ENCODE assay signal across 24 cellular contexts in genomic region chr4:40152642-40153041, GRCh38. TPM values are rescaled to one million over a fixed set of nuclear protein-coding genes. Genes with fewer than 3 reads are reported as not detected.
DNase-seq lines count a peak whose midpoint lies in the region; ATAC-seq, FAIRE-seq and TF ChIP-seq lines count a peak whose summit lies in the region.
"Had no signal": no experiment of that assay in that cellular context is flagged by ENCODE, and none has a peak within 500 bp of the region (broad histone marks: within the 10 kb centered on the region; RNA-seq: fewer than 3 reads in every experiment).

No MANE protein-coding gene starts in this region.

- DNase-seq in stimulated activated CD4-positive, alpha-beta T cell treated with anti-CD3 and anti-CD28 coated beads, Interleukin-2, amount 100 ng/mL, for 4 hours (ENCODE audit: low read depth) = peak; percentile 11
- DNase-seq in stimulated activated CD4-positive, alpha-beta T cell treated with anti-CD3 and anti-CD28 coated beads, Interleukin-2, amount 100 ng/mL, for 24 hours = no peak
- no peak for DNase-seq in GM19239 (ENCODE audit: insufficient read length, low spot score)
- no peak for DNase-seq in activated B cell treated with CpG ODN at 0.5 μM for 24 hours
- DNase-seq in naive thymus-derived CD8-positive, alpha-beta T cell = peak in 8 of 10 donors; percentile 22 to 65 (median 45)
- DNase-seq in hepatic stellate cell (ENCODE audit: low spot score) = no peak
- DNase-seq: amygdala, C1 segment of cervical spinal cord, caudate nucleus, H7, islet precursor cell, KG1, mammary epithelial cell, NCI-H1105, NCI-H82, trophoblast cell had no signal

- H3K27ac Mint-ChIP-seq in activated B cell treated with CpG ODN at 0.5 μM for 24 hours = peak overlapping the region; percentile 66
- peak overlapping the region in 9 of 10 donors; percentile 75 to 95 (median 88) for H3K27ac Mint-ChIP-seq in naive thymus-derived CD8-positive, alpha-beta T cell
- H3K27ac Mint-ChIP-seq: nephron; progenitor cell of endocrine pancreas; stimulated activated effector memory CD8-positive, alpha-beta T cell treated with anti-CD3 and anti-CD28 coated beads, Interleukin-12 subunit alpha, Interleukin-12 subunit beta, amount 100 ng/mL, for 72 hours had no signal

- no peak for ATAC-seq in activated B cell treated with CpG ODN at 0.5 μM for 24 hours (ENCODE audit: low read depth)
- ATAC-seq in naive thymus-derived CD8-positive, alpha-beta T cell = peak; percentile 82 to 85
- ATAC-seq in HG03432 (IDR thresholded peaks at IDR 0.05; ENCODE audit: unreplicated experiment) = no peak
- ATAC-seq: SK-N-SH treated with all-trans-retinoic acid at 6 μM for 48 hours; stimulated activated effector memory CD8-positive, alpha-beta T cell treated with anti-CD3 and anti-CD28 coated beads, Interleukin-12 subunit alpha, Interleukin-12 subunit beta, amount 100 ng/mL, for 72 hours had no signal

- CTCF ChIA-PET in activated B cell treated with CpG ODN at 0.5 μM for 24 hours (lab: Charles Lee) = interaction anchor here (0.9 to 4.7 kb wide), 13 partner anchors 10 to 771 kb away, joined by 3 to 69 read pairs (median 7); partner anchors contain the start of gene N4BP2

- peak; percentile 76 for FAIRE-seq in GM19239 (lab: Jason Lieb, UNC)
- FAIRE-seq: endometrium had no signal

- TF ChIP-seq CTCF in activated B cell treated with CpG ODN at 0.5 μM for 24 hours (IDR thresholded peaks at IDR 0.05) = no peak

- peaks cover 38% of the 10 kb centered on the region for H3K4me1 Mint-ChIP-seq in activated B cell treated with CpG ODN at 0.5 μM for 24 hours
- peaks cover 14 to 45% (median 38%) of the 10 kb centered on the region in 4 donors for H3K4me1 Mint-ChIP-seq in naive thymus-derived CD8-positive, alpha-beta T cell
- H3K4me1 Mint-ChIP-seq: nephron; stimulated activated effector memory CD8-positive, alpha-beta T cell treated with anti-CD3 and anti-CD28 coated beads, Interleukin-12 subunit alpha, Interleukin-12 subunit beta, amount 100 ng/mL, for 72 hours had no signal

- H3K27me3 Mint-ChIP-seq in activated B cell treated with CpG ODN at 0.5 μM for 24 hours = no peaks in the 10 kb centered on the region
- H3K27me3 Mint-ChIP-seq in naive thymus-derived CD8-positive, alpha-beta T cell = no peaks in the 10 kb centered on the region
- H3K27me3 Mint-ChIP-seq: progenitor cell of endocrine pancreas had no signal

- intact Hi-C loops in activated B cell treated with CpG ODN at 0.5 μM for 24 hours (cut with micrococcal nuclease) = loop anchor here (1.0 kb wide), 1 partner anchor 12 kb away; no protein-coding TSS in a partner anchor

- peak overlapping the region; percentile 55 for H3K4me3 Mint-ChIP-seq in activated B cell treated with CpG ODN at 0.5 μM for 24 hours
- H3K4me3 Mint-ChIP-seq in naive thymus-derived CD8-positive, alpha-beta T cell = peak overlapping the region; percentile 36 to 73 (median 51)
- H3K4me3 Mint-ChIP-seq: nephron; stimulated activated effector memory CD8-positive, alpha-beta T cell treated with anti-CD3 and anti-CD28 coated beads, Interleukin-12 subunit alpha, Interleukin-12 subunit beta, amount 100 ng/mL, for 72 hours had no signal

- peaks cover 7% of the 10 kb centered on the region for H3K36me3 Mint-ChIP-seq in activated B cell treated with CpG ODN at 0.5 μM for 24 hours (ENCODE audit: low read depth)
- peaks cover 0 to 7% (median 4%) of the 10 kb centered on the region in 3 donors for H3K36me3 Mint-ChIP-seq in naive thymus-derived CD8-positive, alpha-beta T cell

- POLR2A ChIA-PET in activated B cell treated with CpG ODN at 0.5 μM for 24 hours (lab: Charles Lee) = interaction anchor here (1.1 to 4.0 kb wide), 12 partner anchors 31 to 164 kb away, joined by 3 to 53 read pairs (median 6); partner anchors contain the start of genes N4BP2 and RHOH
- POLR2A ChIA-PET in naive thymus-derived CD8-positive, alpha-beta T cell (lab: Charles Lee) = interaction anchor here (0.6 to 3.2 kb wide), 16 partner anchors 34 to 173 kb away, joined by 3 to 29 read pairs (median 6); partner anchors contain the start of genes N4BP2 and RHOH

- H3K9me3 Mint-ChIP-seq in activated B cell treated with CpG ODN at 0.5 μM for 24 hours = peaks cover 3% of the 10 kb centered on the region
- H3K9me3 Mint-ChIP-seq in naive thymus-derived CD8-positive, alpha-beta T cell = peaks cover 0 to 6% (median 3%) of the 10 kb centered on the region in 9 donors

RNA-seq across cellular contexts. Expression of gene RHOH, which starts 44.2 kb away (rescaled TPM):
- 174 and 183 TPM in 2 replicates for total RNA-seq in activated B cell treated with CpG ODN at 0.5 μM for 24 hours
- 100 to 1,000 TPM; 233 to 249 TPM for total RNA-seq in naive thymus-derived CD8-positive, alpha-beta T cell
- 100 to 1,000 TPM; 328 to 416 (median 383) TPM for polyA plus RNA-seq in naive thymus-derived CD8-positive, alpha-beta T cell
- total RNA-seq: hepatocyte, mammary epithelial cell, smooth muscle cell had no signal
- polyA plus RNA-seq: hepatocyte, mammary epithelial cell had no signal

Comparison
In these comparisons a context has a peak if more than half of its experiments do, and no peak if none do; other contexts are left out.
1. DNase-seq: peak in stimulated activated CD4-positive, alpha-beta T cell treated with anti-CD3 and anti-CD28 coated beads, Interleukin-2, amount 100 ng/mL, for 4 hours (single experiment) and naive thymus-derived CD8-positive, alpha-beta T cell (8 of 10); none in stimulated activated CD4-positive, alpha-beta T cell treated with anti-CD3 and anti-CD28 coated beads, Interleukin-2, amount 100 ng/mL, for 24 hours (0 of 2), GM19239 (single experiment), activated B cell treated with CpG ODN at 0.5 μM for 24 hours (single experiment) and hepatic stellate cell (single experiment).
2. ATAC-seq: peak in naive thymus-derived CD8-positive, alpha-beta T cell (2 of 2); none in activated B cell treated with CpG ODN at 0.5 μM for 24 hours (single experiment) and HG03432 (single experiment).